In the genomic region with DNA sequence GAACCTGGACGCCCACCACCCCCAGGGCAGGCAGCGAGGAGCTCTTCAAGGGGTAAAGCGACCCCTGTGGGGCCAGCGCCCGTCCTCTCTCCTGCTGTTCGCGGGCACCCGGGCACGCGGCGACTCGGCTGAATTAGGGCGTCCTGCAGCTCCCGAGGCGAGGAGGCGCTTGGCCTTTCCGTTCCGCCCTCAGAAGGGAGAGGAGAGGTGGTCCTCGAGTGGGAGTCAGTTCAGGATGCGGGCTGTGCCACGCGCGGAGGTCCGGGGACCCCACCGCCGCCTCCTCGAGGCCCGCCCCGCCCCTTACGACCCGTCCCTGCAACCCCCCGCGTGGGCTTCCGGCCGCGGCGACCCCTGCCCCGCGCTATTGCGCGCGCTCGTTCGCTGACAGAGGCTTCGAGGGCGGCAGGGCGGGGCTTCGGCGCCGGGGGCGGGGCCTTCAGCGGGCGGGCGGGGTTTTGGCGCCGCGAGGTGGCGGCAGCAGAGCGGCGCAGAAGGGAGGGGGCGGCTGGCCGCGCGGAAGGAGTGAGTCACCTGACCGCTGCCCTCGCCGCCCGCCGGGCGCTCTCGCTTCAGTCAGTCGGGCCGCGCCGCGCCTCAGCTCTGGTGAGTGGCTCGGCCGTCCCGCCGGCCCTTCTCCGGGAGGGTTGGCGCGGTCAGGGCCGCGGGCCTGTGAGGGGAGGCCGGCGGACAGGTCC, we compare ENCODE assay signal across 8 cellular contexts. TPM values are rescaled to one million over a fixed set of nuclear protein-coding genes. Genes with fewer than 3 reads are reported as not detected.
A peak's percentile ranks its signal among the peaks of the same experiment; 100 is the strongest.
DNase-seq lines count a peak whose midpoint lies in the region; ATAC-seq and TF ChIP-seq lines count a peak whose summit lies in the region.

A gene (plus strand): TSS at position 575 of the 698 bp plus-strand sequence. CDS start 22,359 bp downstream, outside the sequence.

- ATAC-seq in HG02642 (IDR thresholded peaks at IDR 0.05; ENCODE audit: poor library complexity, unreplicated experiment) (peak; percentile 62), Right ventricle myocardium superior (ENCODE audit: poor library complexity) (peak; percentile 95)

- TF ChIP-seq CTCF in GM10248 (IDR thresholded peaks at IDR 0.05; ENCODE audit: control extremely low read depth, extremely low read depth, low read depth, missing control alignments) (peak; percentile 48), transverse colon (IDR thresholded peaks at IDR 0.05) (peak in 4 of 5 experiments; percentile 14 to 54 (median 22))

- peak within 1 kb of the TSS; percentile 45 to 95 (median 76) for H3K4me3 ChIP-seq in transverse colon

- H3K9me3 ChIP-seq in transverse colon: no peaks in the 10 kb centered on the region

- H3K36me3 ChIP-seq in transverse colon: no peaks in the 10 kb centered on the region

- in situ Hi-C loops in transverse colon (cut with MboI; ENCODE audit: low pct_ligation_motif_present in 1 of 4, low pct_unique_long_range_greater_than_20kb in 1 of 4, low sequenced_read_pairs in 3 of 4): no loop called here

- H3K27me3 ChIP-seq in transverse colon: no peaks in the 10 kb centered on the region

- WGBS in transverse colon (ENCODE audit: low coverage in 1 of 2), 2 donors: 0% methylated on average over 5 of the region's 87 CpGs; no CpG with 5 or more reads in 1 of the 2 donors

- peak within 1 kb of the TSS; percentile 96 to 97 (median 96) for H3K27ac ChIP-seq in transverse colon

- TF ChIP-seq EP300 in transverse colon (IDR thresholded peaks at IDR 0.05; ENCODE audit: low read depth): no peak

- DNase-seq in GM10248 (ENCODE audit: extremely low spot score): peak; percentile 93
- DNase-seq in NCI-H1417 treated with DMSO at 0.1 percent for 48 hours (lab: John Stamatoyannopoulos, UW): peak; percentile 64
- peak; percentile 11 to 71 for DNase-seq in SW 1271 (lab: John Stamatoyannopoulos, UW)
- DNase-seq in activated naive CD8-positive, alpha-beta T cell treated with anti-CD3 and anti-CD28 coated beads, Interleukin-2, amount 50 U/mL, for 16 hours (ENCODE audit: low read depth, low spot score): peak; percentile 76
- peak; percentile 95 for DNase-seq in Right ventricle myocardium superior
- DNase-seq in pons (ENCODE audit: low spot score): peak; percentile 79
- DNase-seq in transverse colon: peak; percentile 92

- intact Hi-C loops in Right ventricle myocardium superior (cut with DNase I): no loop called here
- intact Hi-C loops in transverse colon (cut with DNase I; ENCODE audit: low total_unique reads): loop anchor here (10.0 kb wide), 1 partner anchor 134 kb away; no protein-coding TSS in a partner anchor

- H3K4me1 ChIP-seq in transverse colon: peaks cover 11 to 58% (median 49%) of the 10 kb centered on the region in 4 donors

- POLR2A ChIA-PET in GM10248 (lab: Yijun Ruan, JAX): interaction anchor here (1.0 to 4.0 kb wide), 5 partner anchors 9 to 225 kb away, joined by 3 to 30 read pairs (median 8); a partner anchor contains a TSS

- peak; percentile 87 for TF ChIP-seq POLR2A in transverse colon (IDR thresholded peaks at IDR 0.05)

- CTCF ChIA-PET in GM10248 (lab: Yijun Ruan, JAX): interaction anchor here (0.6 to 1.5 kb wide), 13 partner anchors 10 to 228 kb away, joined by 3 to 5 read pairs (median 3); no protein-coding TSS in a partner anchor

RNA-seq across cellular contexts. Expression of the gene that starts here (rescaled TPM):
- total RNA-seq in Right ventricle myocardium superior: 34.2 TPM
- total RNA-seq in transverse colon: 10 to 100 TPM; 31.8 to 92.1 (median 42.0) TPM

Comparison
In these comparisons a context has a peak if more than half of its experiments do, and no peak if none do; other contexts are left out.
1. Peak in every context shown above with its lines: DNase-seq, ATAC-seq, H3K4me3 ChIP-seq and H3K27ac ChIP-seq.
2. DNase-seq: peak in every context shown above with its lines; median percentile 95 in Right ventricle myocardium superior; 93 in GM10248; 92 in transverse colon; 79 in pons; 76 in activated naive CD8-positive, alpha-beta T cell treated with anti-CD3 and anti-CD28 coated beads, Interleukin-2, amount 50 U/mL, for 16 hours; 64 in NCI-H1417 treated with DMSO at 0.1 percent for 48 hours; 41 in SW 1271.